In the genomic region with DNA sequence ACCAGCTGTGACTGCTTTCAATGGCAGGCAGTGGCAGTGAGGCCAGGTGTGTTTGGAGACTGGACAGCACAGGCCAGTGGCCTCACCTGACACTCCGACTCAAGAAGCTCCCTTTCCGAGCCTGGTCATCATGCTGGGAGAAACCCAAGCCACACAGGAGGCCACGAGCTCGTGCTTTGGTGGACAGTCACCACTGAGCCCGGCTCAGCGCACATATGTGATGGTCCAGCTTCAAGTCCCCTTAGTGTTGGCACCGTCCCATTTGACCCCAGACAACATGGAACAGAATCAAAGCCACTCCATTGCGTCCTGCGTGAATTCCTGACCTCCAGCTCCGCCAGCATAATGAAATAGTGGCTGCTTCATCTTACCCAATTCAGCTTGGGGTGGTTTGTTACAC, we compare ENCODE assay signal across 17 cellular contexts.
A peak's percentile ranks its signal among the peaks of the same experiment; 100 is the strongest.
DNase-seq lines count a peak whose midpoint lies in the region; TF ChIP-seq lines count a peak whose summit lies in the region.
"Had no signal": no experiment of that assay in that cellular context is flagged by ENCODE, and none has a peak within 500 bp of the region (broad histone marks: within the 10 kb centered on the region; RNA-seq: fewer than 3 reads in every experiment).

No MANE protein-coding gene starts in this region.

- no peak for TF ChIP-seq CTCF in hepatocyte (IDR thresholded peaks at IDR 0.05; ENCODE audit: poor library complexity)

- DNase-seq in activated naive CD4-positive, alpha-beta T cell treated with anti-CD3 and anti-CD28 coated beads, Interleukin-2, amount 10 ng/mL, durations not matched to agents 7 days and 5 days: peak; percentile 14
- DNase-seq in activated naive CD4-positive, alpha-beta T cell treated with Interleukin-2 at 50 U/mL for 16 hours: no peak
- DNase-seq in H7 (peak; percentile 10), hepatocyte (ENCODE audit: low spot score) (peak; percentile 2), posterior vena cava (ENCODE audit: low spot score) (peak; percentile 43), mesenteric fat pad (ENCODE audit: low spot score) (no peak), ureter (ENCODE audit: low spot score) (no peak)
- no peak for DNase-seq in activated CD4-positive, alpha-beta memory T cell treated with anti-CD3 and anti-CD28 coated beads, Interleukin-2, amount 10 ng/mL, durations not matched to agents 7 days and 5 days
- DNase-seq: AML-193; CD4-positive, CD25-positive, alpha-beta regulatory T cell; DMS 273 treated with DMSO at 0.1 percent for 48 hours had no signal

- 91% methylated on average over 10 of the region's 10 CpGs for WGBS in hepatocyte (ENCODE audit: low lambda C conversion rate, missing lambda C conversion rate)

- CTCF ChIA-PET in activated naive CD4-positive, alpha-beta T cell treated with anti-CD3 and anti-CD28 coated beads, Interleukin-2, amount 10 ng/mL, durations not matched to agents 7 days and 5 days (lab: Charles Lee): no interaction called here
- CTCF ChIA-PET in activated CD4-positive, alpha-beta memory T cell treated with anti-CD3 and anti-CD28 coated beads, Interleukin-2, amount 10 ng/mL, durations not matched to agents 7 days and 5 days (lab: Charles Lee): no interaction called here

- H2AFZ ChIP-seq in hepatocyte: no peak overlapping the region
- H2AFZ ChIP-seq: GM23338 had no signal

- H3K4me1 ChIP-seq in hepatocyte (ENCODE audit: insufficient read depth): no peaks in the 10 kb centered on the region
- H3K4me1 ChIP-seq: BLaER1, HAP-1 had no signal

- H3K27me3 ChIP-seq in H7 (ENCODE audit: control insufficient read depth, insufficient read depth, low read length) (no peaks in the 10 kb centered on the region), hepatocyte (peaks cover 3% of the 10 kb centered on the region)
- H3K27me3 ChIP-seq: BLaER1 had no signal

- no peaks in the 10 kb centered on the region for H4K20me1 ChIP-seq in hepatocyte (ENCODE audit: insufficient read depth, poor library complexity, severe bottlenecking)
- H4K20me1 ChIP-seq: BLaER1 had no signal

- intact Hi-C loops in posterior vena cava (cut with DNase I): no loop called here

- H3K27ac Mint-ChIP-seq in activated naive CD4-positive, alpha-beta T cell treated with anti-CD3 and anti-CD28 coated beads, Interleukin-2, amount 10 ng/mL, durations not matched to agents 7 days and 5 days: no peak overlapping the region
- H3K27ac Mint-ChIP-seq in activated CD4-positive, alpha-beta memory T cell treated with anti-CD3 and anti-CD28 coated beads, Interleukin-2, amount 10 ng/mL, durations not matched to agents 7 days and 5 days: no peak overlapping the region
- H3K27ac Mint-ChIP-seq: CD4-positive, CD25-positive, alpha-beta regulatory T cell; GM23338 had no signal

- no peaks in the 10 kb centered on the region for H3K36me3 Mint-ChIP-seq in activated naive CD4-positive, alpha-beta T cell treated with anti-CD3 and anti-CD28 coated beads, Interleukin-2, amount 10 ng/mL, durations not matched to agents 7 days and 5 days
- H3K36me3 Mint-ChIP-seq in activated CD4-positive, alpha-beta memory T cell treated with anti-CD3 and anti-CD28 coated beads, Interleukin-2, amount 10 ng/mL, durations not matched to agents 7 days and 5 days (ENCODE audit: low read depth): no peaks in the 10 kb centered on the region
- H3K36me3 Mint-ChIP-seq: CD4-positive, CD25-positive, alpha-beta regulatory T cell had no signal

- H3K27ac ChIP-seq in hepatocyte: no peak overlapping the region
- H3K27ac ChIP-seq: 22Rv1, BLaER1 had no signal

- no peaks in the 10 kb centered on the region for H3K9me2 ChIP-seq in hepatocyte (replicated peaks; ENCODE audit: insufficient read depth)

- H3K4me3 ChIP-seq in H7 (ENCODE audit: insufficient read depth, low read depth, low read length) (no peak overlapping the region), hepatocyte (no peak overlapping the region)
- H3K4me3 ChIP-seq: BLaER1, GM12878, GM23338, HAP-1, K562 had no signal

- no peaks in the 10 kb centered on the region for H3K4me1 Mint-ChIP-seq in activated naive CD4-positive, alpha-beta T cell treated with anti-CD3 and anti-CD28 coated beads, Interleukin-2, amount 10 ng/mL, durations not matched to agents 7 days and 5 days
- peaks cover 1% of the 10 kb centered on the region for H3K4me1 Mint-ChIP-seq in activated CD4-positive, alpha-beta memory T cell treated with anti-CD3 and anti-CD28 coated beads, Interleukin-2, amount 10 ng/mL, durations not matched to agents 7 days and 5 days
- H3K4me1 Mint-ChIP-seq: CD4-positive, CD25-positive, alpha-beta regulatory T cell had no signal

- H3K36me3 ChIP-seq in H7 (replicated peaks; ENCODE audit: control insufficient read depth, insufficient read depth, low read length) (no peaks in the 10 kb centered on the region), hepatocyte (replicated peaks; ENCODE audit: insufficient read depth, low read depth) (no peaks in the 10 kb centered on the region)
- H3K36me3 ChIP-seq: BLaER1, HAP-1 had no signal

- H3K4me2 ChIP-seq in hepatocyte: no peak overlapping the region
- H3K4me2 ChIP-seq: BLaER1, GM23338 had no signal

- H3K4me3 Mint-ChIP-seq in activated naive CD4-positive, alpha-beta T cell treated with anti-CD3 and anti-CD28 coated beads, Interleukin-2, amount 10 ng/mL, durations not matched to agents 7 days and 5 days: no peak overlapping the region
- no peak overlapping the region for H3K4me3 Mint-ChIP-seq in activated CD4-positive, alpha-beta memory T cell treated with anti-CD3 and anti-CD28 coated beads, Interleukin-2, amount 10 ng/mL, durations not matched to agents 7 days and 5 days
- H3K4me3 Mint-ChIP-seq: CD4-positive, CD25-positive, alpha-beta regulatory T cell; GM23338 had no signal

- H3K9me3 ChIP-seq in hepatocyte (ENCODE audit: low read depth): no peaks in the 10 kb centered on the region
- H3K9me3 ChIP-seq: BLaER1, HAP-1 had no signal

- POLR2A ChIA-PET in activated CD4-positive, alpha-beta memory T cell treated with anti-CD3 and anti-CD28 coated beads, Interleukin-2, amount 10 ng/mL, durations not matched to agents 7 days and 5 days (lab: Charles Lee): no interaction called here

- H3K27me3 Mint-ChIP-seq in activated naive CD4-positive, alpha-beta T cell treated with anti-CD3 and anti-CD28 coated beads, Interleukin-2, amount 10 ng/mL, durations not matched to agents 7 days and 5 days: peaks cover 17% of the 10 kb centered on the region
- no peaks in the 10 kb centered on the region for H3K27me3 Mint-ChIP-seq in activated CD4-positive, alpha-beta memory T cell treated with anti-CD3 and anti-CD28 coated beads, Interleukin-2, amount 10 ng/mL, durations not matched to agents 7 days and 5 days

- no peaks in the 10 kb centered on the region for H3K79me2 ChIP-seq in hepatocyte

- H3K9me3 Mint-ChIP-seq in activated naive CD4-positive, alpha-beta T cell treated with anti-CD3 and anti-CD28 coated beads, Interleukin-2, amount 10 ng/mL, durations not matched to agents 7 days and 5 days: no peaks in the 10 kb centered on the region
- H3K9me3 Mint-ChIP-seq in activated CD4-positive, alpha-beta memory T cell treated with anti-CD3 and anti-CD28 coated beads, Interleukin-2, amount 10 ng/mL, durations not matched to agents 7 days and 5 days: no peaks in the 10 kb centered on the region
- H3K9me3 Mint-ChIP-seq: CD4-positive, CD25-positive, alpha-beta regulatory T cell; GM23338 had no signal

Comparison
In these comparisons a context has a peak if more than half of its experiments do, and no peak if none do; other contexts are left out.
1. DNase-seq: peak in activated naive CD4-positive, alpha-beta T cell treated with anti-CD3 and anti-CD28 coated beads, Interleukin-2, amount 10 ng/mL, durations not matched to agents 7 days and 5 days (single experiment), H7 (single experiment), hepatocyte (single experiment) and posterior vena cava (single experiment); none in activated naive CD4-positive, alpha-beta T cell treated with Interleukin-2 at 50 U/mL for 16 hours (single experiment), mesenteric fat pad (single experiment), activated CD4-positive, alpha-beta memory T cell treated with anti-CD3 and anti-CD28 coated beads, Interleukin-2, amount 10 ng/mL, durations not matched to agents 7 days and 5 days (single experiment) and ureter (single experiment).